ENCODE assay signal across 1 cellular context in the genomic region with DNA sequence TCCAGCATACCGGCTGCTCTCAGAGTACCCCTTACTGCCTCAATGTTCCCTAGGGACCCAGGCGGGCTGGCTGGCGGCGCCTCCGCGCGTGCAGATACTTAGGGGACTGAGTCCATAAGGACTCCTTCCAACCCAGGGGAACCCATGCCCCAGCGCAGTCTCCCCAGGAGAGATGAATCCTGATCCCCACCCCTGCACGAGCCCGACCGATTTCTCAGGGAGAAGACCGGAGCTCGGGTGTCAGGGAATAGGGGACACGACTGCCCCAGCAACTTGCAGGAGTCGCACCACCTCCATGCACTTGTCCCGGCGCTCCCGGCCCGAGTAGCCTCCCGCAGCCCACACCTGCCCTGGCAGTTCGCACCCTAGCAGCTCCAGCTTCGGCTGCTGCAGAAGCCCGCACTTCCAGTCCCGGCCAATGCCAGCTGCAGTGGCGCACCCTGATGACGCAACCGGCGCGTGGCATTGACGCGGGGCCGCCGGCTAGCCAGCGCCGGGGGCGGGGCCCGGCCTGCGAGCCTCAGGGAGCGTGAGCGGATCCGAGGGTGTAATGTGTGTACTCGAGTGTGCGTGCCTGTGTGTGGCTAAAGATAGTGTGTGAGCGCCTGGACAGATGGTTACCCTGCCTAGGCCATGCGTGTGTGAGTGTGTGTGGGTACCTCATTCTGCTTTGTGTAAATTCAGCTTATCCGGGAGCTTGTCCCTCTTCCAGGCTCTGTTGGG.
TF ChIP-seq lines count a peak whose summit lies in the region.

A gene with protein sequence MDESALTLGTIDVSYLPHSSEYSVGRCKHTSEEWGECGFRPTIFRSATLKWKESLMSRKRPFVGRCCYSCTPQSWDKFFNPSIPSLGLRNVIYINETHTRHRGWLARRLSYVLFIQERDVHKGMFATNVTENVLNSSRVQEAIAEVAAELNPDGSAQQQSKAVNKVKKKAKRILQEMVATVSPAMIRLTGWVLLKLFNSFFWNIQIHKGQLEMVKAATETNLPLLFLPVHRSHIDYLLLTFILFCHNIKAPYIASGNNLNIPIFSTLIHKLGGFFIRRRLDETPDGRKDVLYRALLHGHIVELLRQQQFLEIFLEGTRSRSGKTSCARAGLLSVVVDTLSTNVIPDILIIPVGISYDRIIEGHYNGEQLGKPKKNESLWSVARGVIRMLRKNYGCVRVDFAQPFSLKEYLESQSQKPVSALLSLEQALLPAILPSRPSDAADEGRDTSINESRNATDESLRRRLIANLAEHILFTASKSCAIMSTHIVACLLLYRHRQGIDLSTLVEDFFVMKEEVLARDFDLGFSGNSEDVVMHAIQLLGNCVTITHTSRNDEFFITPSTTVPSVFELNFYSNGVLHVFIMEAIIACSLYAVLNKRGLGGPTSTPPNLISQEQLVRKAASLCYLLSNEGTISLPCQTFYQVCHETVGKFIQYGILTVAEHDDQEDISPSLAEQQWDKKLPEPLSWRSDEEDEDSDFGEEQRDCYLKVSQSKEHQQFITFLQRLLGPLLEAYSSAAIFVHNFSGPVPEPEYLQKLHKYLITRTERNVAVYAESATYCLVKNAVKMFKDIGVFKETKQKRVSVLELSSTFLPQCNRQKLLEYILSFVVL (minus strand): TSS at position 437 of the 723 bp plus-strand sequence. CDS start 1,981 bp downstream, outside the sequence.

TF ChIP-seq in HEK293, 187 proteins besides CTCF, POLR2A, EP300 and RAD21 (continued from another document and continues in another):
- peak; percentile 44; the same call in 1 of the 2 replicates for TF ChIP-seq GLIS1 (tag by site-specific recombination; IDR thresholded peaks at IDR 0.05)
- TF ChIP-seq ZNF341 (tag by site-specific recombination; IDR thresholded peaks at IDR 0.05; ENCODE audit: low read depth) = peak; percentile 22; the same call in 1 of the 2 replicates
- TF ChIP-seq, protein P1, sequence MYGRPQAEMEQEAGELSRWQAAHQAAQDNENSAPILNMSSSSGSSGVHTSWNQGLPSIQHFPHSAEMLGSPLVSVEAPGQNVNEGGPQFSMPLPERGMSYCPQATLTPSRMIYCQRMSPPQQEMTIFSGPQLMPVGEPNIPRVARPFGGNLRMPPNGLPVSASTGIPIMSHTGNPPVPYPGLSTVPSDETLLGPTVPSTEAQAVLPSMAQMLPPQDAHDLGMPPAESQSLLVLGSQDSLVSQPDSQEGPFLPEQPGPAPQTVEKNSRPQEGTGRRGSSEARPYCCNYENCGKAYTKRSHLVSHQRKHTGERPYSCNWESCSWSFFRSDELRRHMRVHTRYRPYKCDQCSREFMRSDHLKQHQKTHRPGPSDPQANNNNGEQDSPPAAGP (tag by site-specific recombination; IDR thresholded peaks at IDR 0.05) = peak; percentile 87
- TF ChIP-seq ZXDB (tag by site-specific recombination; IDR thresholded peaks at IDR 0.05) = peak; percentile 75
- TF ChIP-seq ZNF311 (tag by site-specific recombination; IDR thresholded peaks at IDR 0.05; ENCODE audit: borderline replicate concordance) = no peak
- TF ChIP-seq ZNF2 (tag by site-specific recombination; IDR thresholded peaks at IDR 0.05) = peak; percentile 90
- TF ChIP-seq ZBTB20 (tag by site-specific recombination; IDR thresholded peaks at IDR 0.05) = peak; percentile 63; the same call in 1 of the 2 replicates
- TF ChIP-seq, protein P2, sequence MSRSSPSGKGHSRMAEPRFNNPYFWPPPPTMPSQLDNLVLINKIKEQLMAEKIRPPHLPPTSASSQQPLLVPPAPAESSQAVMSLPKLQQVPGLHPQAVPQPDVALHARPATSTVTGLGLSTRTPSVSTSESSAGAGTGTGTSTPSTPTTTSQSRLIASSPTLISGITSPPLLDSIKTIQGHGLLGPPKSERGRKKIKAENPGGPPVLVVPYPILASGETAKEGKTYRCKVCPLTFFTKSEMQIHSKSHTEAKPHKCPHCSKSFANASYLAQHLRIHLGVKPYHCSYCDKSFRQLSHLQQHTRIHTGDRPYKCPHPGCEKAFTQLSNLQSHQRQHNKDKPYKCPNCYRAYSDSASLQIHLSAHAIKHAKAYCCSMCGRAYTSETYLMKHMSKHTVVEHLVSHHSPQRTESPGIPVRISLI (tag by site-specific recombination; IDR thresholded peaks at IDR 0.05) = peak; percentile 37
- no peak for TF ChIP-seq ZNF239 (tag by site-specific recombination; IDR thresholded peaks at IDR 0.05)
- TF ChIP-seq, protein P3, sequence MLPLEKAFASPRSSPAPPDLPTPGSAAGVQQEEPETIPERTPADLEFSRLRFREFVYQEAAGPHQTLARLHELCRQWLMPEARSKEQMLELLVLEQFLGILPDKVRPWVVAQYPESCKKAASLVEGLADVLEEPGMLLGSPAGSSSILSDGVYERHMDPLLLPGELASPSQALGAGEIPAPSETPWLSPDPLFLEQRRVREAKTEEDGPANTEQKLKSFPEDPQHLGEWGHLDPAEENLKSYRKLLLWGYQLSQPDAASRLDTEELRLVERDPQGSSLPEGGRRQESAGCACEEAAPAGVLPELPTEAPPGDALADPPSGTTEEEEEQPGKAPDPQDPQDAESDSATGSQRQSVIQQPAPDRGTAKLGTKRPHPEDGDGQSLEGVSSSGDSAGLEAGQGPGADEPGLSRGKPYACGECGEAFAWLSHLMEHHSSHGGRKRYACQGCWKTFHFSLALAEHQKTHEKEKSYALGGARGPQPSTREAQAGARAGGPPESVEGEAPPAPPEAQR (tag by site-specific recombination; IDR thresholded peaks at IDR 0.05) = 0 out of 2 replicates have a peak, but pooled peaks have one; percentile 25
- TF ChIP-seq GLI2 (tag by site-specific recombination; IDR thresholded peaks at IDR 0.05; ENCODE audit: borderline replicate concordance, low read depth) = no peak
- TF ChIP-seq MYNN (tag by site-specific recombination; IDR thresholded peaks at IDR 0.05; ENCODE audit: borderline replicate concordance) = no peak
- TF ChIP-seq SCRT1 (tag by site-specific recombination; IDR thresholded peaks at IDR 0.05; ENCODE audit: borderline replicate concordance) = no peak
- TF ChIP-seq KLF10 (tag by site-specific recombination; IDR thresholded peaks at IDR 0.05) = peak; percentile 69; the same call in 1 of the 2 replicates
- TF ChIP-seq, protein P4, sequence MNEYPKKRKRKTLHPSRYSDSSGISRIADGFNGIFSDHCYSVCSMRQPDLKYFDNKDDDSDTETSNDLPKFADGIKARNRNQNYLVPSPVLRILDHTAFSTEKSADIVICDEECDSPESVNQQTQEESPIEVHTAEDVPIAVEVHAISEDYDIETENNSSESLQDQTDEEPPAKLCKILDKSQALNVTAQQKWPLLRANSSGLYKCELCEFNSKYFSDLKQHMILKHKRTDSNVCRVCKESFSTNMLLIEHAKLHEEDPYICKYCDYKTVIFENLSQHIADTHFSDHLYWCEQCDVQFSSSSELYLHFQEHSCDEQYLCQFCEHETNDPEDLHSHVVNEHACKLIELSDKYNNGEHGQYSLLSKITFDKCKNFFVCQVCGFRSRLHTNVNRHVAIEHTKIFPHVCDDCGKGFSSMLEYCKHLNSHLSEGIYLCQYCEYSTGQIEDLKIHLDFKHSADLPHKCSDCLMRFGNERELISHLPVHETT (tag by site-specific recombination; IDR thresholded peaks at IDR 0.05) = 0 out of 2 replicates have a peak, but pooled peaks have one; percentile 39
- TF ChIP-seq YY1 (tag by site-specific recombination; IDR thresholded peaks at IDR 0.05) = 0 out of 2 replicates have a peak, but pooled peaks have one; percentile 32
- peak; percentile 81; the same call in 1 of the 2 replicates for TF ChIP-seq ZNF76 (tag by site-specific recombination; IDR thresholded peaks at IDR 0.05; ENCODE audit: borderline replicate concordance, low read depth)
- TF ChIP-seq ZNF211 (tag by site-specific recombination; IDR thresholded peaks at IDR 0.05; ENCODE audit: low read depth) = no peak
- peak; percentile 29; the same call in 1 of the 2 replicates for TF ChIP-seq TRIM28 (IDR thresholded peaks at IDR 0.05; ENCODE audit: borderline replicate concordance, low read length)
- 0 out of 2 replicates have a peak, but pooled peaks have one; percentile 43 for TF ChIP-seq ZNF561 (tag by site-specific recombination; IDR thresholded peaks at IDR 0.05; ENCODE audit: borderline replicate concordance)
- TF ChIP-seq ZNF530 (tag by site-specific recombination; IDR thresholded peaks at IDR 0.05; ENCODE audit: low read depth) = no peak
- TF ChIP-seq ZNF24 (tag by site-specific recombination; IDR thresholded peaks at IDR 0.05) = peak; percentile 56; the same call in 1 of the 2 replicates
- TF ChIP-seq ZNF350 (tag by site-specific recombination; IDR thresholded peaks at IDR 0.05) = no peak
- peak; percentile 65; the same call in 1 of the 2 replicates for TF ChIP-seq YY2 (tag by site-specific recombination; IDR thresholded peaks at IDR 0.05)
- TF ChIP-seq, protein P5, sequence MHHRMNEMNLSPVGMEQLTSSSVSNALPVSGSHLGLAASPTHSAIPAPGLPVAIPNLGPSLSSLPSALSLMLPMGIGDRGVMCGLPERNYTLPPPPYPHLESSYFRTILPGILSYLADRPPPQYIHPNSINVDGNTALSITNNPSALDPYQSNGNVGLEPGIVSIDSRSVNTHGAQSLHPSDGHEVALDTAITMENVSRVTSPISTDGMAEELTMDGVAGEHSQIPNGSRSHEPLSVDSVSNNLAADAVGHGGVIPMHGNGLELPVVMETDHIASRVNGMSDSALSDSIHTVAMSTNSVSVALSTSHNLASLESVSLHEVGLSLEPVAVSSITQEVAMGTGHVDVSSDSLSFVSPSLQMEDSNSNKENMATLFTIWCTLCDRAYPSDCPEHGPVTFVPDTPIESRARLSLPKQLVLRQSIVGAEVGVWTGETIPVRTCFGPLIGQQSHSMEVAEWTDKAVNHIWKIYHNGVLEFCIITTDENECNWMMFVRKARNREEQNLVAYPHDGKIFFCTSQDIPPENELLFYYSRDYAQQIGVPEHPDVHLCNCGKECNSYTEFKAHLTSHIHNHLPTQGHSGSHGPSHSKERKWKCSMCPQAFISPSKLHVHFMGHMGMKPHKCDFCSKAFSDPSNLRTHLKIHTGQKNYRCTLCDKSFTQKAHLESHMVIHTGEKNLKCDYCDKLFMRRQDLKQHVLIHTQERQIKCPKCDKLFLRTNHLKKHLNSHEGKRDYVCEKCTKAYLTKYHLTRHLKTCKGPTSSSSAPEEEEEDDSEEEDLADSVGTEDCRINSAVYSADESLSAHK (tag by site-specific recombination; IDR thresholded peaks at IDR 0.05) = 0 out of 2 replicates have a peak, but pooled peaks have one; percentile 28
- no peak for TF ChIP-seq ZSCAN23 (tag by site-specific recombination; IDR thresholded peaks at IDR 0.05)
- TF ChIP-seq ZBTB48 (tag by site-specific recombination; IDR thresholded peaks at IDR 0.05) = peak; percentile 88; the same call in 1 of the 2 replicates
- TF ChIP-seq, protein P6, sequence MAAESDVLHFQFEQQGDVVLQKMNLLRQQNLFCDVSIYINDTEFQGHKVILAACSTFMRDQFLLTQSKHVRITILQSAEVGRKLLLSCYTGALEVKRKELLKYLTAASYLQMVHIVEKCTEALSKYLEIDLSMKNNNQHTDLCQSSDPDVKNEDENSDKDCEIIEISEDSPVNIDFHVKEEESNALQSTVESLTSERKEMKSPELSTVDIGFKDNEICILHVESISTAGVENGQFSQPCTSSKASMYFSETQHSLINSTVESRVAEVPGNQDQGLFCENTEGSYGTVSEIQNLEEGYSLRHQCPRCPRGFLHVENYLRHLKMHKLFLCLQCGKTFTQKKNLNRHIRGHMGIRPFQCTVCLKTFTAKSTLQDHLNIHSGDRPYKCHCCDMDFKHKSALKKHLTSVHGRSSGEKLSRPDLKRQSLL (tag by site-specific recombination; IDR thresholded peaks at IDR 0.05) = peak; percentile 16
- TF ChIP-seq ZNF423 (tag by site-specific recombination; IDR thresholded peaks at IDR 0.05) = no peak
- peak; percentile 70 for TF ChIP-seq ZNF660 (tag by site-specific recombination; IDR thresholded peaks at IDR 0.05)
- TF ChIP-seq ZNF843 (tag by site-specific recombination; IDR thresholded peaks at IDR 0.05) = peak; percentile 61
- TF ChIP-seq ZNF221 (tag by site-specific recombination; IDR thresholded peaks at IDR 0.05; ENCODE audit: borderline replicate concordance) = no peak
- no peak for TF ChIP-seq ZNF544 (tag by site-specific recombination; IDR thresholded peaks at IDR 0.05)
- TF ChIP-seq MEIS1 (CRISPR knock-in tag; IDR thresholded peaks at IDR 0.05; ENCODE audit: borderline replicate concordance) = no peak
- TF ChIP-seq ZNF610 (tag by site-specific recombination; IDR thresholded peaks at IDR 0.05; ENCODE audit: borderline replicate concordance) = peak; percentile 85; the same call in 1 of the 2 replicates
- TF ChIP-seq KLF1 (tag by site-specific recombination; IDR thresholded peaks at IDR 0.05) = peak; percentile 61
- no peak for TF ChIP-seq ZNF571 (tag by site-specific recombination; IDR thresholded peaks at IDR 0.05)
- peak; percentile 67; the same call in 1 of the 2 replicates for TF ChIP-seq ZFP37 (tag by site-specific recombination; IDR thresholded peaks at IDR 0.05)
- peak; percentile 48; the same call in 1 of the 2 replicates for TF ChIP-seq ZBTB8A (tag by site-specific recombination; IDR thresholded peaks at IDR 0.05)
- TF ChIP-seq ZBTB1 (tag by site-specific recombination; IDR thresholded peaks at IDR 0.05) = 0 out of 2 replicates have a peak, but pooled peaks have one; percentile 24
- TF ChIP-seq SP3 (tag by site-specific recombination; IDR thresholded peaks at IDR 0.05) = peak; percentile 85
- TF ChIP-seq, protein P7, sequence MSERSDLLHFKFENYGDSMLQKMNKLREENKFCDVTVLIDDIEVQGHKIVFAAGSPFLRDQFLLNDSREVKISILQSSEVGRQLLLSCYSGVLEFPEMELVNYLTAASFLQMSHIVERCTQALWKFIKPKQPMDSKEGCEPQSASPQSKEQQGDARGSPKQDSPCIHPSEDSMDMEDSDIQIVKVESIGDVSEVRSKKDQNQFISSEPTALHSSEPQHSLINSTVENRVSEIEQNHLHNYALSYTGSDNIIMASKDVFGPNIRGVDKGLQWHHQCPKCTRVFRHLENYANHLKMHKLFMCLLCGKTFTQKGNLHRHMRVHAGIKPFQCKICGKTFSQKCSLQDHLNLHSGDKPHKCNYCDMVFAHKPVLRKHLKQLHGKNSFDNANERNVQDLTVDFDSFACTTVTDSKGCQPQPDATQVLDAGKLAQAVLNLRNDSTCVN (tag by site-specific recombination; optimal IDR thresholded peaks at IDR 0.05) = peak; percentile 79
- peak; percentile 88 for TF ChIP-seq KLF16 (tag by site-specific recombination; IDR thresholded peaks at IDR 0.05)
- TF ChIP-seq, protein P8, sequence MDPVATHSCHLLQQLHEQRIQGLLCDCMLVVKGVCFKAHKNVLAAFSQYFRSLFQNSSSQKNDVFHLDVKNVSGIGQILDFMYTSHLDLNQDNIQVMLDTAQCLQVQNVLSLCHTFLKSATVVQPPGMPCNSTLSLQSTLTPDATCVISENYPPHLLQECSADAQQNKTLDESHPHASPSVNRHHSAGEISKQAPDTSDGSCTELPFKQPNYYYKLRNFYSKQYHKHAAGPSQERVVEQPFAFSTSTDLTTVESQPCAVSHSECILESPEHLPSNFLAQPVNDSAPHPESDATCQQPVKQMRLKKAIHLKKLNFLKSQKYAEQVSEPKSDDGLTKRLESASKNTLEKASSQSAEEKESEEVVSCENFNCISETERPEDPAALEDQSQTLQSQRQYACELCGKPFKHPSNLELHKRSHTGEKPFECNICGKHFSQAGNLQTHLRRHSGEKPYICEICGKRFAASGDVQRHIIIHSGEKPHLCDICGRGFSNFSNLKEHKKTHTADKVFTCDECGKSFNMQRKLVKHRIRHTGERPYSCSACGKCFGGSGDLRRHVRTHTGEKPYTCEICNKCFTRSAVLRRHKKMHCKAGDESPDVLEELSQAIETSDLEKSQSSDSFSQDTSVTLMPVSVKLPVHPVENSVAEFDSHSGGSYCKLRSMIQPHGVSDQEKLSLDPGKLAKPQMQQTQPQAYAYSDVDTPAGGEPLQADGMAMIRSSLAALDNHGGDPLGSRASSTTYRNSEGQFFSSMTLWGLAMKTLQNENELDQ (tag by site-specific recombination; IDR thresholded peaks at IDR 0.05; ENCODE audit: low read depth) = no peak
- peak; percentile 59; the same call in 1 of the 2 replicates for TF ChIP-seq ZNF335 (tag by site-specific recombination; conservative IDR thresholded peaks at IDR 0.05)
